ENCODE assay signal across 8 cellular contexts in the genomic region with DNA sequence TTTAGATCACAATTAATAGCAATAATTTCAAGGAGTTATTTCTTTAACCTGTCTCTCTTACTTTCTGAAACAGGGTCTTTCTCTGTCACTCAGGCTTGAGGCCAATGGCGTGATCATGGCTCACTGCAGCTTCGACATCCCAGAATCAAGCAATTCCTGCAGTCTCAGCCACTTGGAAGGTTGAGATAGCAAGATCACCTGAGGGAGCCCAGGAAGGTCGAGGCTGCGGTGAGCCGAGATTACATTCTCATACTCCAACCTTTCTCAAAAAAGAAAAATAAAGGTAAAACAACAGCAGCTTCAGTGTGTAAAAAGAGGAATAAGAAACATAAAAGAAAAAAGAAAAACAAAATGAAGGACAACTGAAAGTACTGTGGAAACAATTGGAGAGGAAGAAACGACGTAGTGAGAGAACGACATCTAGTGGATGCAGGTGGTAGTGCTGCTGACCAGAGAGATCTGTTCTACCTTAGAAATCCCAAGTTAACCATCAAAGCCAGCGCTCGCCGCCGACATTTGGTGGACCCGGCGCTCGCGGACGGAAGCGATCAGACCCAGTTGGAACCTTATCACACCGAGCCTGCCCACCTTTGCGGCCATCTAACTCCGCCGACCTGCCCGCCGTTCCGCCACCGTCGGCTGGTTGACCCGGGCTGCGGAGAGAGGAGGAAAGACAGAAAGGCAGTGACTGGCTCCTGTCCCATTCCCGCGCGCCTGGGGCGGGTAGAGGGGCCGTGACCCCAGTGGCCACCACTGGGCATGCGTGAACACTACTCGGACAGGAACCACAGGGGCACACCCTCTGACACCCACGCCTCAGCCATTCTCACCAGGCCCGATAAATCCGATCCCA.
DNase-seq lines count a peak whose midpoint lies in the region; ATAC-seq and TF ChIP-seq lines count a peak whose summit lies in the region.

No MANE protein-coding gene starts in this region.

- H3K4me1 Mint-ChIP-seq in IgD-negative memory B cell, result peaks cover 5 to 7% (median 5%) of the 10 kb centered on the region in 3 donors

- H3K27me3 ChIP-seq in Peyer's patch, result no peaks in the 10 kb centered on the region
- no peaks in the 10 kb centered on the region for H3K27me3 ChIP-seq in foreskin keratinocyte
- H3K27me3 ChIP-seq in neutrophil, result peaks cover 14% of the 10 kb centered on the region
- no peaks in the 10 kb centered on the region for H3K27me3 ChIP-seq in testis

- peak; percentile 90 for ATAC-seq in GM21528 (IDR thresholded peaks at IDR 0.05; ENCODE audit: low FRiP score, unreplicated experiment)
- peak; percentile 55 for ATAC-seq in foreskin keratinocyte

- no peaks in the 10 kb centered on the region for H3K36me3 ChIP-seq in Peyer's patch
- H3K36me3 ChIP-seq in neutrophil, result no peaks in the 10 kb centered on the region
- H3K36me3 ChIP-seq in testis (ENCODE audit: low read depth, missing control alignments), result no peaks in the 10 kb centered on the region

- H3K9me3 ChIP-seq in Peyer's patch, result no peaks in the 10 kb centered on the region
- no peaks in the 10 kb centered on the region for H3K9me3 ChIP-seq in neutrophil
- H3K9me3 ChIP-seq in testis, result no peaks in the 10 kb centered on the region

- H3K27ac ChIP-seq in Peyer's patch (no peak overlapping the region), foreskin keratinocyte (no peak overlapping the region), neutrophil (no peak overlapping the region), testis (peak overlapping the region in 1 of 2 donors; percentile 28)

- H3K27ac Mint-ChIP-seq in IgD-negative memory B cell, result peak overlapping the region in 1 of 3 donors; percentile 28

- TF ChIP-seq POLR2A in Peyer's patch (IDR thresholded peaks at IDR 0.05), result no peak
- no peak for TF ChIP-seq POLR2A in testis (IDR thresholded peaks at IDR 0.05)

- H3K4me3 Mint-ChIP-seq in IgD-negative memory B cell, result peak overlapping the region; percentile 72 to 95 (median 91)

- TF ChIP-seq CTCF in Peyer's patch (IDR thresholded peaks at IDR 0.05) (peak; percentile 52 to 87 (median 65)), foreskin keratinocyte (conservative IDR thresholded peaks at IDR 0.05) (peak; percentile 70), neutrophil (IDR thresholded peaks at IDR 0.05) (peak; percentile 50), testis (IDR thresholded peaks at IDR 0.05) (peak; percentile 92 to 94 (median 93))

- 6 to 8% methylated on average over 31 to 39 of the region's 39 CpGs for WGBS in testis, 2 donors

- no peaks in the 10 kb centered on the region for H3K36me3 Mint-ChIP-seq in IgD-negative memory B cell

- H3K9me3 Mint-ChIP-seq in IgD-negative memory B cell, result no peaks in the 10 kb centered on the region

- DNase-seq in DMS 273 (lab: John Stamatoyannopoulos, UW; ENCODE audit: unreplicated experiment) (peak; percentile 78), Peyer's patch (peak in 2 of 3 donors; percentile 36 to 74), foreskin keratinocyte (peak in 1 of 2 donors; percentile 37), testis (peak; percentile 91)
- peak; percentile 30 to 32 for DNase-seq in activated T-helper 1 cell treated with anti-CD3 and anti-CD28 coated beads, Interleukin-2, amount 50 U/mL, for 16 hours (ENCODE audit: low read depth in 1 of 2, low spot score in 1 of 2)

- H3K4me3 ChIP-seq in Peyer's patch (peak overlapping the region in 3 of 4 donors; percentile 28 to 42 (median 29)), neutrophil (ENCODE audit: low read depth in 1 of 2, low read length in 1 of 2) (no peak overlapping the region), testis (peak overlapping the region; percentile 51 to 63)

- intact Hi-C loops in testis (cut with DNase I; ENCODE audit: low total_unique reads), result no loop called here

- peaks cover 13% of the 10 kb centered on the region for H3K27me3 Mint-ChIP-seq in IgD-negative memory B cell

- H3K4me1 ChIP-seq in Peyer's patch (no peaks in the 10 kb centered on the region), foreskin keratinocyte (no peaks in the 10 kb centered on the region), neutrophil (ENCODE audit: control insufficient read depth in 1 of 2, insufficient read depth in 1 of 2, low read depth in 1 of 2, low read length in 1 of 2) (peaks cover 0 to 4% of the 10 kb centered on the region in 2 experiments), testis (no peaks in the 10 kb centered on the region)

Comparison
In these comparisons a context has a peak if more than half of its experiments do, and no peak if none do; other contexts are left out.
1. H3K4me3 ChIP-seq: peak in Peyer's patch (3 of 4) and testis (2 of 2); none in neutrophil (0 of 2).
2. Peak in every context shown above with its lines, with median percentiles within 50 percentile points of each other: CTCF ChIP-seq.